In genomic region chr6:110090876-110091275, GRCh38 we compare ENCODE assay signal across 22 cellular contexts.
"Had no signal": no experiment of that assay in that cellular context is flagged by ENCODE, and none has a peak within 500 bp of the region (broad histone marks: within the 10 kb centered on the region; RNA-seq: fewer than 3 reads in every experiment).

No MANE protein-coding gene starts in this region.

- H3K36me3 Mint-ChIP-seq: naive thymus-derived CD4-positive, alpha-beta T cell had no signal

- H3K27ac ChIP-seq: colonic mucosa, esophagus squamous epithelium, gastrocnemius medialis, heart right ventricle, left lung, lower lobe of right lung had no signal

- H3K4me3 ChIP-seq: colonic mucosa, esophagus squamous epithelium, gastrocnemius medialis, heart right ventricle, left lung, lower lobe of right lung, mucosa of descending colon had no signal

- H3K27me3 Mint-ChIP-seq: dendritic cell treated with granulocyte-macrophage colony-stimulating factor and Interleukin-4, amounts not matched to agents 40 ng/mL and 50 ng/mL, for 4 days had no signal

- H3K27me3 ChIP-seq: colonic mucosa, esophagus squamous epithelium, gastrocnemius medialis, heart right ventricle, left lung had no signal

- H3K9me3 ChIP-seq: colonic mucosa, esophagus squamous epithelium, gastrocnemius medialis, left lung, lower lobe of right lung, mucosa of descending colon had no signal

- ATAC-seq: effector memory CD8-positive, alpha-beta T cell; gastrocnemius medialis; heart right ventricle; left cardiac atrium; left lung; left ventricle myocardium superior; lower lobe of right lung; mucosa of descending colon; naive thymus-derived CD4-positive, alpha-beta T cell had no signal

- H3K36me3 ChIP-seq: colonic mucosa, esophagus squamous epithelium, gastrocnemius medialis, heart right ventricle, left lung, lower lobe of right lung had no signal

- H3K9me3 Mint-ChIP-seq: dendritic cell treated with granulocyte-macrophage colony-stimulating factor and Interleukin-4, amounts not matched to agents 40 ng/mL and 50 ng/mL, for 4 days; effector memory CD8-positive, alpha-beta T cell; endodermal cell; naive thymus-derived CD4-positive, alpha-beta T cell had no signal

- DNase-seq: colonic mucosa; cortex of kidney; effector CD8-positive, alpha-beta T cell; effector memory CD8-positive, alpha-beta T cell; endodermal cell; esophagus squamous epithelium; foreskin fibroblast; foreskin melanocyte; gastrocnemius medialis; glutamatergic neuron; head of caudate nucleus; heart right ventricle; hippocampal formation; left cardiac atrium; left lung; left ventricle myocardium superior; lower lobe of right lung; mesenchymal stem cell; mucosa of descending colon; naive thymus-derived CD4-positive, alpha-beta T cell had no signal

- H3K4me1 ChIP-seq: colonic mucosa, gastrocnemius medialis had no signal

- H3K27ac Mint-ChIP-seq: dendritic cell treated with granulocyte-macrophage colony-stimulating factor and Interleukin-4, amounts not matched to agents 40 ng/mL and 50 ng/mL, for 4 days; effector memory CD8-positive, alpha-beta T cell; endodermal cell; mesothelial cell of epicardium; naive thymus-derived CD4-positive, alpha-beta T cell had no signal

- H3K4me3 Mint-ChIP-seq: dendritic cell treated with granulocyte-macrophage colony-stimulating factor and Interleukin-4, amounts not matched to agents 40 ng/mL and 50 ng/mL, for 4 days; effector memory CD8-positive, alpha-beta T cell; endodermal cell; mesothelial cell of epicardium; naive thymus-derived CD4-positive, alpha-beta T cell had no signal
